1 cellular context compared by ENCODE assay signal in the genomic region with DNA sequence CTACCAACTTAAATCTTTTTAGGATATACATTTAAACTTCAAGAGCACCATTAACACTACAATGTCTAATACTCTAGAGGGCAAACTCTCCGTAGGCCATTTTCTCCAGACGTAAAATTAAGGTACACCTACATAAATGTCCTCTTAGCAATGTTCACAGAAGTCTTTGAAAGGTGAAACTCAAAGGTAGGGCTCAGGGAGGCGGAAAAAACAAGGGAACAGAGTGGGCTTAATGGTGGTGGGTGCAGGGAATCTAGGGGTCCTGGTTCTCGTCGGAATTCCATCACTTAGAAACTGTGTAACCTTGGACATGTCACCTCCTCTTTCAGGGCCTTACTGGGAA.
A peak's percentile ranks its signal among the peaks of the same experiment; 100 is the strongest.
TF ChIP-seq lines count a peak whose summit lies in the region.

No MANE protein-coding gene starts in this region.

TF ChIP-seq in GM12878, 131 proteins besides CTCF, POLR2A, EP300 and RAD21 (continued from another document):
- TF ChIP-seq, protein P1, sequence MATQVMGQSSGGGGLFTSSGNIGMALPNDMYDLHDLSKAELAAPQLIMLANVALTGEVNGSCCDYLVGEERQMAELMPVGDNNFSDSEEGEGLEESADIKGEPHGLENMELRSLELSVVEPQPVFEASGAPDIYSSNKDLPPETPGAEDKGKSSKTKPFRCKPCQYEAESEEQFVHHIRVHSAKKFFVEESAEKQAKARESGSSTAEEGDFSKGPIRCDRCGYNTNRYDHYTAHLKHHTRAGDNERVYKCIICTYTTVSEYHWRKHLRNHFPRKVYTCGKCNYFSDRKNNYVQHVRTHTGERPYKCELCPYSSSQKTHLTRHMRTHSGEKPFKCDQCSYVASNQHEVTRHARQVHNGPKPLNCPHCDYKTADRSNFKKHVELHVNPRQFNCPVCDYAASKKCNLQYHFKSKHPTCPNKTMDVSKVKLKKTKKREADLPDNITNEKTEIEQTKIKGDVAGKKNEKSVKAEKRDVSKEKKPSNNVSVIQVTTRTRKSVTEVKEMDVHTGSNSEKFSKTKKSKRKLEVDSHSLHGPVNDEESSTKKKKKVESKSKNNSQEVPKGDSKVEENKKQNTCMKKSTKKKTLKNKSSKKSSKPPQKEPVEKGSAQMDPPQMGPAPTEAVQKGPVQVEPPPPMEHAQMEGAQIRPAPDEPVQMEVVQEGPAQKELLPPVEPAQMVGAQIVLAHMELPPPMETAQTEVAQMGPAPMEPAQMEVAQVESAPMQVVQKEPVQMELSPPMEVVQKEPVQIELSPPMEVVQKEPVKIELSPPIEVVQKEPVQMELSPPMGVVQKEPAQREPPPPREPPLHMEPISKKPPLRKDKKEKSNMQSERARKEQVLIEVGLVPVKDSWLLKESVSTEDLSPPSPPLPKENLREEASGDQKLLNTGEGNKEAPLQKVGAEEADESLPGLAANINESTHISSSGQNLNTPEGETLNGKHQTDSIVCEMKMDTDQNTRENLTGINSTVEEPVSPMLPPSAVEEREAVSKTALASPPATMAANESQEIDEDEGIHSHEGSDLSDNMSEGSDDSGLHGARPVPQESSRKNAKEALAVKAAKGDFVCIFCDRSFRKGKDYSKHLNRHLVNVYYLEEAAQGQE (IDR thresholded peaks at IDR 0.05; ENCODE audit: low read depth, low read length) = no peak
- TF ChIP-seq IRF4 (IDR thresholded peaks at IDR 0.05; ENCODE audit: low read depth, low read length) (no peak), MTA3 (IDR thresholded peaks at IDR 0.05; ENCODE audit: borderline replicate concordance, low read length) (peak; percentile 38; the same call in 1 of the 2 replicates), PAX8 (IDR thresholded peaks at IDR 0.05) (peak; percentile 76; the same call in 1 of the 2 replicates), MEF2A (IDR thresholded peaks at IDR 0.05; ENCODE audit: insufficient read depth, low read depth, low read length) (no peak), MYC (IDR thresholded peaks at IDR 0.05; ENCODE audit: insufficient read depth, insufficient read length, insufficient replicate concordance, low read length, severe bottlenecking) (no peak), SMAD5 (IDR thresholded peaks at IDR 0.05; ENCODE audit: low read depth) (no peak), BMI1 (IDR thresholded peaks at IDR 0.05; ENCODE audit: borderline replicate concordance) (no peak), ASH2L (IDR thresholded peaks at IDR 0.05; ENCODE audit: borderline replicate concordance, low read depth) (no peak), NFXL1 (IDR thresholded peaks at IDR 0.05; ENCODE audit: borderline replicate concordance) (no peak), RBBP5 (conservative IDR thresholded peaks at IDR 0.05) (no peak), ESRRA (IDR thresholded peaks at IDR 0.05; ENCODE audit: low read length) (no peak), RCOR1 (conservative IDR thresholded peaks at IDR 0.05; ENCODE audit: low read depth, low read length) (no peak), CHD1 (IDR thresholded peaks at IDR 0.05; ENCODE audit: low read depth, low read length) (no peak), HCFC1 (IDR thresholded peaks at IDR 0.05; ENCODE audit: low read length) (no peak), SMAD1 (IDR thresholded peaks at IDR 0.05; ENCODE audit: low read depth, partially characterized antibody) (peak; percentile 23), YY1 (IDR thresholded peaks at IDR 0.05; ENCODE audit: low read depth, low read length) (no peak), PML (IDR thresholded peaks at IDR 0.05; ENCODE audit: low read length) (no peak), SMARCA5 (IDR thresholded peaks at IDR 0.05) (no peak), STAT1 (conservative IDR thresholded peaks at IDR 0.05) (no peak), TBL1XR1 (IDR thresholded peaks at IDR 0.05; ENCODE audit: low read depth, low read length) (no peak), POU2F2 (IDR thresholded peaks at IDR 0.05; ENCODE audit: borderline replicate concordance, low read depth, low read length) (no peak), IKZF1 (conservative IDR thresholded peaks at IDR 0.05) (no peak; the same call in 1 of the 2 replicates), IKZF2 (IDR thresholded peaks at IDR 0.05) (peak; percentile 47 to 51; a peak in 2 of 4 replicates)
- TF ChIP-seq, protein P2, sequence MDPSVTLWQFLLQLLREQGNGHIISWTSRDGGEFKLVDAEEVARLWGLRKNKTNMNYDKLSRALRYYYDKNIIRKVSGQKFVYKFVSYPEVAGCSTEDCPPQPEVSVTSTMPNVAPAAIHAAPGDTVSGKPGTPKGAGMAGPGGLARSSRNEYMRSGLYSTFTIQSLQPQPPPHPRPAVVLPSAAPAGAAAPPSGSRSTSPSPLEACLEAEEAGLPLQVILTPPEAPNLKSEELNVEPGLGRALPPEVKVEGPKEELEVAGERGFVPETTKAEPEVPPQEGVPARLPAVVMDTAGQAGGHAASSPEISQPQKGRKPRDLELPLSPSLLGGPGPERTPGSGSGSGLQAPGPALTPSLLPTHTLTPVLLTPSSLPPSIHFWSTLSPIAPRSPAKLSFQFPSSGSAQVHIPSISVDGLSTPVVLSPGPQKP (IDR thresholded peaks at IDR 0.05; ENCODE audit: low read depth, low read length) = no peak
- TF ChIP-seq, protein P3, sequence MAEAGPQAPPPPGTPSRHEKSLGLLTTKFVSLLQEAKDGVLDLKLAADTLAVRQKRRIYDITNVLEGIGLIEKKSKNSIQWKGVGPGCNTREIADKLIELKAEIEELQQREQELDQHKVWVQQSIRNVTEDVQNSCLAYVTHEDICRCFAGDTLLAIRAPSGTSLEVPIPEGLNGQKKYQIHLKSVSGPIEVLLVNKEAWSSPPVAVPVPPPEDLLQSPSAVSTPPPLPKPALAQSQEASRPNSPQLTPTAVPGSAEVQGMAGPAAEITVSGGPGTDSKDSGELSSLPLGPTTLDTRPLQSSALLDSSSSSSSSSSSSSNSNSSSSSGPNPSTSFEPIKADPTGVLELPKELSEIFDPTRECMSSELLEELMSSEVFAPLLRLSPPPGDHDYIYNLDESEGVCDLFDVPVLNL (IDR thresholded peaks at IDR 0.05; ENCODE audit: low read depth, low read length) = no peak
- TF ChIP-seq, protein P4, sequence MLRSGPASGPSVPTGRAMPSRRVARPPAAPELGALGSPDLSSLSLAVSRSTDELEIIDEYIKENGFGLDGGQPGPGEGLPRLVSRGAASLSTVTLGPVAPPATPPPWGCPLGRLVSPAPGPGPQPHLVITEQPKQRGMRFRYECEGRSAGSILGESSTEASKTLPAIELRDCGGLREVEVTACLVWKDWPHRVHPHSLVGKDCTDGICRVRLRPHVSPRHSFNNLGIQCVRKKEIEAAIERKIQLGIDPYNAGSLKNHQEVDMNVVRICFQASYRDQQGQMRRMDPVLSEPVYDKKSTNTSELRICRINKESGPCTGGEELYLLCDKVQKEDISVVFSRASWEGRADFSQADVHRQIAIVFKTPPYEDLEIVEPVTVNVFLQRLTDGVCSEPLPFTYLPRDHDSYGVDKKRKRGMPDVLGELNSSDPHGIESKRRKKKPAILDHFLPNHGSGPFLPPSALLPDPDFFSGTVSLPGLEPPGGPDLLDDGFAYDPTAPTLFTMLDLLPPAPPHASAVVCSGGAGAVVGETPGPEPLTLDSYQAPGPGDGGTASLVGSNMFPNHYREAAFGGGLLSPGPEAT (IDR thresholded peaks at IDR 0.05; ENCODE audit: low read depth) = no peak
- TF ChIP-seq, protein P5, sequence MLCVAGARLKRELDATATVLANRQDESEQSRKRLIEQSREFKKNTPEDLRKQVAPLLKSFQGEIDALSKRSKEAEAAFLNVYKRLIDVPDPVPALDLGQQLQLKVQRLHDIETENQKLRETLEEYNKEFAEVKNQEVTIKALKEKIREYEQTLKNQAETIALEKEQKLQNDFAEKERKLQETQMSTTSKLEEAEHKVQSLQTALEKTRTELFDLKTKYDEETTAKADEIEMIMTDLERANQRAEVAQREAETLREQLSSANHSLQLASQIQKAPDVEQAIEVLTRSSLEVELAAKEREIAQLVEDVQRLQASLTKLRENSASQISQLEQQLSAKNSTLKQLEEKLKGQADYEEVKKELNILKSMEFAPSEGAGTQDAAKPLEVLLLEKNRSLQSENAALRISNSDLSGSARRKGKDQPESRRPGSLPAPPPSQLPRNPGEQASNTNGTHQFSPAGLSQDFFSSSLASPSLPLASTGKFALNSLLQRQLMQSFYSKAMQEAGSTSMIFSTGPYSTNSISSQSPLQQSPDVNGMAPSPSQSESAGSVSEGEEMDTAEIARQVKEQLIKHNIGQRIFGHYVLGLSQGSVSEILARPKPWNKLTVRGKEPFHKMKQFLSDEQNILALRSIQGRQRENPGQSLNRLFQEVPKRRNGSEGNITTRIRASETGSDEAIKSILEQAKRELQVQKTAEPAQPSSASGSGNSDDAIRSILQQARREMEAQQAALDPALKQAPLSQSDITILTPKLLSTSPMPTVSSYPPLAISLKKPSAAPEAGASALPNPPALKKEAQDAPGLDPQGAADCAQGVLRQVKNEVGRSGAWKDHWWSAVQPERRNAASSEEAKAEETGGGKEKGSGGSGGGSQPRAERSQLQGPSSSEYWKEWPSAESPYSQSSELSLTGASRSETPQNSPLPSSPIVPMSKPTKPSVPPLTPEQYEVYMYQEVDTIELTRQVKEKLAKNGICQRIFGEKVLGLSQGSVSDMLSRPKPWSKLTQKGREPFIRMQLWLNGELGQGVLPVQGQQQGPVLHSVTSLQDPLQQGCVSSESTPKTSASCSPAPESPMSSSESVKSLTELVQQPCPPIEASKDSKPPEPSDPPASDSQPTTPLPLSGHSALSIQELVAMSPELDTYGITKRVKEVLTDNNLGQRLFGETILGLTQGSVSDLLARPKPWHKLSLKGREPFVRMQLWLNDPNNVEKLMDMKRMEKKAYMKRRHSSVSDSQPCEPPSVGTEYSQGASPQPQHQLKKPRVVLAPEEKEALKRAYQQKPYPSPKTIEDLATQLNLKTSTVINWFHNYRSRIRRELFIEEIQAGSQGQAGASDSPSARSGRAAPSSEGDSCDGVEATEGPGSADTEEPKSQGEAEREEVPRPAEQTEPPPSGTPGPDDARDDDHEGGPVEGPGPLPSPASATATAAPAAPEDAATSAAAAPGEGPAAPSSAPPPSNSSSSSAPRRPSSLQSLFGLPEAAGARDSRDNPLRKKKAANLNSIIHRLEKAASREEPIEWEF (IDR thresholded peaks at IDR 0.05; ENCODE audit: insufficient replicate concordance, low read depth, low read length) = no peak
- TF ChIP-seq, protein P6, sequence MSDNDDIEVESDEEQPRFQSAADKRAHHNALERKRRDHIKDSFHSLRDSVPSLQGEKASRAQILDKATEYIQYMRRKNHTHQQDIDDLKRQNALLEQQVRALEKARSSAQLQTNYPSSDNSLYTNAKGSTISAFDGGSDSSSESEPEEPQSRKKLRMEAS (IDR thresholded peaks at IDR 0.05; ENCODE audit: low read depth, low read length) = no peak
- TF ChIP-seq, protein P7, sequence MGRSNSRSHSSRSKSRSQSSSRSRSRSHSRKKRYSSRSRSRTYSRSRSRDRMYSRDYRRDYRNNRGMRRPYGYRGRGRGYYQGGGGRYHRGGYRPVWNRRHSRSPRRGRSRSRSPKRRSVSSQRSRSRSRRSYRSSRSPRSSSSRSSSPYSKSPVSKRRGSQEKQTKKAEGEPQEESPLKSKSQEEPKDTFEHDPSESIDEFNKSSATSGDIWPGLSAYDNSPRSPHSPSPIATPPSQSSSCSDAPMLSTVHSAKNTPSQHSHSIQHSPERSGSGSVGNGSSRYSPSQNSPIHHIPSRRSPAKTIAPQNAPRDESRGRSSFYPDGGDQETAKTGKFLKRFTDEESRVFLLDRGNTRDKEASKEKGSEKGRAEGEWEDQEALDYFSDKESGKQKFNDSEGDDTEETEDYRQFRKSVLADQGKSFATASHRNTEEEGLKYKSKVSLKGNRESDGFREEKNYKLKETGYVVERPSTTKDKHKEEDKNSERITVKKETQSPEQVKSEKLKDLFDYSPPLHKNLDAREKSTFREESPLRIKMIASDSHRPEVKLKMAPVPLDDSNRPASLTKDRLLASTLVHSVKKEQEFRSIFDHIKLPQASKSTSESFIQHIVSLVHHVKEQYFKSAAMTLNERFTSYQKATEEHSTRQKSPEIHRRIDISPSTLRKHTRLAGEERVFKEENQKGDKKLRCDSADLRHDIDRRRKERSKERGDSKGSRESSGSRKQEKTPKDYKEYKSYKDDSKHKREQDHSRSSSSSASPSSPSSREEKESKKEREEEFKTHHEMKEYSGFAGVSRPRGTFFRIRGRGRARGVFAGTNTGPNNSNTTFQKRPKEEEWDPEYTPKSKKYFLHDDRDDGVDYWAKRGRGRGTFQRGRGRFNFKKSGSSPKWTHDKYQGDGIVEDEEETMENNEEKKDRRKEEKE (IDR thresholded peaks at IDR 0.05) = no peak
- TF ChIP-seq, protein P8, sequence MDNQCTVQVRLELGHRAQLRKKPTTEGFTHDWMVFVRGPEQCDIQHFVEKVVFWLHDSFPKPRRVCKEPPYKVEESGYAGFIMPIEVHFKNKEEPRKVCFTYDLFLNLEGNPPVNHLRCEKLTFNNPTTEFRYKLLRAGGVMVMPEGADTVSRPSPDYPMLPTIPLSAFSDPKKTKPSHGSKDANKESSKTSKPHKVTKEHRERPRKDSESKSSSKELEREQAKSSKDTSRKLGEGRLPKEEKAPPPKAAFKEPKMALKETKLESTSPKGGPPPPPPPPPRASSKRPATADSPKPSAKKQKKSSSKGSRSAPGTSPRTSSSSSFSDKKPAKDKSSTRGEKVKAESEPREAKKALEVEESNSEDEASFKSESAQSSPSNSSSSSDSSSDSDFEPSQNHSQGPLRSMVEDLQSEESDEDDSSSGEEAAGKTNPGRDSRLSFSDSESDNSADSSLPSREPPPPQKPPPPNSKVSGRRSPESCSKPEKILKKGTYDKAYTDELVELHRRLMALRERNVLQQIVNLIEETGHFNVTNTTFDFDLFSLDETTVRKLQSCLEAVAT (IDR thresholded peaks at IDR 0.05) = no peak
- TF ChIP-seq, protein P9, sequence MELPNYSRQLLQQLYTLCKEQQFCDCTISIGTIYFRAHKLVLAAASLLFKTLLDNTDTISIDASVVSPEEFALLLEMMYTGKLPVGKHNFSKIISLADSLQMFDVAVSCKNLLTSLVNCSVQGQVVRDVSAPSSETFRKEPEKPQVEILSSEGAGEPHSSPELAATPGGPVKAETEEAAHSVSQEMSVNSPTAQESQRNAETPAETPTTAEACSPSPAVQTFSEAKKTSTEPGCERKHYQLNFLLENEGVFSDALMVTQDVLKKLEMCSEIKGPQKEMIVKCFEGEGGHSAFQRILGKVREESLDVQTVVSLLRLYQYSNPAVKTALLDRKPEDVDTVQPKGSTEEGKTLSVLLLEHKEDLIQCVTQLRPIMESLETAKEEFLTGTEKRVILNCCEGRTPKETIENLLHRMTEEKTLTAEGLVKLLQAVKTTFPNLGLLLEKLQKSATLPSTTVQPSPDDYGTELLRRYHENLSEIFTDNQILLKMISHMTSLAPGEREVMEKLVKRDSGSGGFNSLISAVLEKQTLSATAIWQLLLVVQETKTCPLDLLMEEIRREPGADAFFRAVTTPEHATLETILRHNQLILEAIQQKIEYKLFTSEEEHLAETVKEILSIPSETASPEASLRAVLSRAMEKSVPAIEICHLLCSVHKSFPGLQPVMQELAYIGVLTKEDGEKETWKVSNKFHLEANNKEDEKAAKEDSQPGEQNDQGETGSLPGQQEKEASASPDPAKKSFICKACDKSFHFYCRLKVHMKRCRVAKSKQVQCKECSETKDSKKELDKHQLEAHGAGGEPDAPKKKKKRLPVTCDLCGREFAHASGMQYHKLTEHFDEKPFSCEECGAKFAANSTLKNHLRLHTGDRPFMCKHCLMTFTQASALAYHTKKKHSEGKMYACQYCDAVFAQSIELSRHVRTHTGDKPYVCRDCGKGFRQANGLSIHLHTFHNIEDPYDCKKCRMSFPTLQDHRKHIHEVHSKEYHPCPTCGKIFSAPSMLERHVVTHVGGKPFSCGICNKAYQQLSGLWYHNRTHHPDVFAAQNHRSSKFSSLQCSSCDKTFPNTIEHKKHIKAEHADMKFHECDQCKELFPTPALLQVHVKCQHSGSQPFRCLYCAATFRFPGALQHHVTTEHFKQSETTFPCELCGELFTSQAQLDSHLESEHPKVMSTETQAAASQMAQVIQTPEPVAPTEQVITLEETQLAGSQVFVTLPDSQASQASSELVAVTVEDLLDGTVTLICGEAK (IDR thresholded peaks at IDR 0.05; ENCODE audit: borderline replicate concordance) = peak; percentile 25; the same call in 1 of the 2 replicates
